ENCODE assay signal across 26 cellular contexts in the genomic region with DNA sequence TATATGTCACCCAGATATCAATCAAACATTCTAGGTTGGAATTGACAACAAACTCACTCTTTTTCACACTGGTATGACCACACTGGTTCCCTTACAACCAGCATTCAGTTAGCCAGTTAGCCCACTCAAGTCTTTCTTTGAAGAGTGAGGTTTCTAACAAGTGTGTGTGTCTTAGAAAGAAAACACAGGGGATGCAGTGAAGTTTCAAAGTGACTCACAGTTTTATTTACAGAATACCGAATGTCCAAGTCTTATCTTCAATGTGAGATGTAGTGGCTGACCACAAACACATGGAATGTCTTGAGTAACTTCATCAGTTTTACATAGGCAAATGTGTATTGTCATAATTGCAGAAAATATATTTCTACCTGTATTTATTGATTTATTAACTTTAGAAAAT.
DNase-seq lines count a peak whose midpoint lies in the region; ATAC-seq and TF ChIP-seq lines count a peak whose summit lies in the region.
"Had no signal": no experiment of that assay in that cellular context is flagged by ENCODE, and none has a peak within 500 bp of the region (broad histone marks: within the 10 kb centered on the region; RNA-seq: fewer than 3 reads in every experiment).

No MANE protein-coding gene starts in this region.

- peak; percentile 53 for ATAC-seq in HG03378 (IDR thresholded peaks at IDR 0.05; ENCODE audit: unreplicated experiment)
- ATAC-seq in left lobe of liver, result no peak
- ATAC-seq: activated CD4-positive, CD25-positive, alpha-beta regulatory T cell treated with anti-CD3 and anti-CD28 coated beads, Interleukin-2, amount 50 U/mL, for 24 hours; activated naive CD8-positive, alpha-beta T cell treated with anti-CD3 and anti-CD28 coated beads, Interleukin-2, amount 50 U/mL, for 24 hours; CD8-positive, alpha-beta T cell; right cardiac atrium; SK-N-SH treated with all-trans-retinoic acid at 6 μM for 48 hours; T-helper 17 cell had no signal

- DNase-seq in OCI-M1 (lab: John Stamatoyannopoulos, UW) (peak; percentile 56), cardiac fibroblast (ENCODE audit: low read depth in 2 of 2) (peak; percentile 4 to 36), non-pigmented ciliary epithelial cell (ENCODE audit: low read depth) (peak; percentile 55), NCI-H1930 (lab: John Stamatoyannopoulos, UW) (no peak), AG08396 (ENCODE audit: low spot score) (no peak), left lobe of liver (ENCODE audit: low spot score) (no peak)
- DNase-seq: ACHN; activated CD4-positive, alpha-beta T cell treated with anti-CD3 and anti-CD28 coated beads, Interleukin-2, amount 50 U/mL, for 48 hours; activated naive CD8-positive, alpha-beta T cell treated with anti-CD3 and anti-CD28 coated beads, Interleukin-2, amount 50 U/mL, for 24 hours; activated T-cell treated with anti-CD3 and anti-CD28 coated beads, Interleukin-2, amount 50 U/mL, for 48 hours; BE2C; CD8-positive, alpha-beta T cell; left ventricle myocardium inferior; NCI-H1092 treated with DMSO at 0.1 percent for 48 hours; NCI-H1694 treated with DMSO at 0.1 percent for 48 hours; NCI-H2171 treated with DMSO at 0.1 percent for 48 hours; NCI-H510A treated with DMSO at 0.1 percent for 48 hours; right cardiac atrium; Right ventricle myocardium superior; stimulated activated CD4-positive, alpha-beta T cell treated with anti-CD3 and anti-CD28 coated beads, Interleukin-2, amount 100 ng/mL, for 24 hours; T-helper 17 cell had no signal

- H3K4me3 ChIP-seq in cardiac fibroblast (replicated peaks in 1 of 2; ENCODE audit: low read depth in 2 of 2, low read length in 2 of 2), result no peak overlapping the region
- H3K4me3 ChIP-seq: left ventricle myocardium inferior, neural progenitor cell, thoracic aorta had no signal

- TF ChIP-seq CTCF in cardiac fibroblast (IDR thresholded peaks at IDR 0.05; ENCODE audit: low read depth, low read length), result no peak

Comparison
In these comparisons a context has a peak if more than half of its experiments do, and no peak if none do; other contexts are left out.
1. DNase-seq: peak in OCI-M1 (single experiment), cardiac fibroblast (2 of 2) and non-pigmented ciliary epithelial cell (single experiment); none in NCI-H1930 (0 of 2), AG08396 (single experiment) and left lobe of liver (single experiment).